Comparison of ENCODE assay signal across 17 cellular contexts in genomic region chr3:47158208-47158607, GRCh38.
"Had no signal": no experiment of that assay in that cellular context is flagged by ENCODE, and none has a peak within 500 bp of the region (broad histone marks: within the 10 kb centered on the region; RNA-seq: fewer than 3 reads in every experiment).

No MANE protein-coding gene starts in this region.

- H3K27me3 ChIP-seq: body of pancreas, hepatocyte, right lobe of liver, tibial artery had no signal

- H3K27me3 Mint-ChIP-seq: activated CD4-positive, alpha-beta T cell treated with anti-CD3 and anti-CD28 coated beads for 36 hours; activated T-helper 17 cell treated with anti-CD3 and anti-CD28 coated beads, Interleukin-2, amount 50 U/mL, for 72 hours; stimulated activated memory B cell treated with anti-CD40 and anti-IgM and Interleukin-4, amounts not matched to agents 10 μg/mL and 1 μg/mL and 100 μg/mL, for 72 hours had no signal

- DNase-seq: activated CD4-positive, alpha-beta T cell treated with anti-CD3 and anti-CD28 coated beads for 36 hours; activated naive CD4-positive, alpha-beta T cell treated with anti-CD3 and anti-CD28 coated beads, Interleukin-2, amount 50 U/mL, for 16 hours; amniotic stem cell; body of pancreas; central memory CD4-positive, alpha-beta T cell; effector memory CD4-positive, alpha-beta T cell; erythroblast; kidney glomerular epithelial cell; occipital lobe; psoas muscle; right lobe of liver; T-helper 1 cell; tibial artery had no signal

- H2AFZ ChIP-seq: hepatocyte had no signal

- H3K4me3 ChIP-seq: body of pancreas, hepatocyte, psoas muscle, right lobe of liver, tibial artery had no signal

- H3K9me3 ChIP-seq: body of pancreas, psoas muscle, right lobe of liver, tibial artery had no signal

- H3K27ac ChIP-seq: body of pancreas, hepatocyte, right lobe of liver, tibial artery, VCaP had no signal

- ATAC-seq: activated CD4-positive, alpha-beta T cell treated with anti-CD3 and anti-CD28 coated beads for 36 hours; activated T-helper 17 cell treated with anti-CD3 and anti-CD28 coated beads, Interleukin-2, amount 50 U/mL, for 72 hours; body of pancreas; psoas muscle; right lobe of liver; stimulated activated memory B cell treated with anti-CD40 and anti-IgM and Interleukin-4, amounts not matched to agents 10 μg/mL and 1 μg/mL and 100 μg/mL, for 72 hours had no signal

- H3K27ac Mint-ChIP-seq: activated CD4-positive, alpha-beta T cell treated with anti-CD3 and anti-CD28 coated beads for 36 hours had no signal

- H3K36me3 ChIP-seq: right lobe of liver, tibial artery had no signal

- H3K4me3 Mint-ChIP-seq: activated CD4-positive, alpha-beta T cell treated with anti-CD3 and anti-CD28 coated beads for 36 hours; stimulated activated memory B cell treated with anti-CD40 and anti-IgM and Interleukin-4, amounts not matched to agents 10 μg/mL and 1 μg/mL and 100 μg/mL, for 72 hours had no signal

- H3K9me3 Mint-ChIP-seq: stimulated activated memory B cell treated with anti-CD40 and anti-IgM and Interleukin-4, amounts not matched to agents 10 μg/mL and 1 μg/mL and 100 μg/mL, for 72 hours had no signal
